In the genomic region with DNA sequence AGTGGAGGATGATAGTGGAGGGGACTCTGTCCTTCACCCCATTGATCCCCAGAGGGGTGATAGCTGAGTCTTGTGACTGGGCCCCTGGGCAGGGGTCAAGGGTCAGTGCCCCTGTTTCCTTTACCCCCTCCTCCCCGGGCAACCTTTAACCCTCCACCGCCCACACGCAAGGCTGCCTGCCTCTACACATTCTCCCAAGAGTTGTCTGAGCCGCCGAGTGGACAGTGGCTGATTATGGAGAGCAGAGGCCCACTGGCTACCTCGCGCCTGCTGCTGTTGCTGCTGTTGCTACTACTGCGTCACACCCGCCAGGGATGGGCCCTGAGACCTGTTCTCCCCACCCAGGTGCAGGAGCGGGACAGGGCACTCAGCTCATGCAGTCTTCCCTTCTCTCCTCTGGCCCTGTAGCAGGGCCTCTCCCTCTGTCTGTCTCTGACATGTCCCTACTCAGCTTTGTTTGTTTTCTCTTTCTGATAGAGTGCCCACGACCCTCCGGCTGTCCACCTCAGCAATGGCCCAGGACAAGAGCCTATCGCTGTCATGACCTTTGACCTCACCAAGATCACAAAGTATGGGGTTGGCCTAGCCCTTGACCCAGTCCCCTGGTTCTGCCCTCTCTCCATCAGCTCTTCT, we compare ENCODE assay signal across 1 cellular context.
TF ChIP-seq lines count a peak whose summit lies in the region.

A gene with protein sequence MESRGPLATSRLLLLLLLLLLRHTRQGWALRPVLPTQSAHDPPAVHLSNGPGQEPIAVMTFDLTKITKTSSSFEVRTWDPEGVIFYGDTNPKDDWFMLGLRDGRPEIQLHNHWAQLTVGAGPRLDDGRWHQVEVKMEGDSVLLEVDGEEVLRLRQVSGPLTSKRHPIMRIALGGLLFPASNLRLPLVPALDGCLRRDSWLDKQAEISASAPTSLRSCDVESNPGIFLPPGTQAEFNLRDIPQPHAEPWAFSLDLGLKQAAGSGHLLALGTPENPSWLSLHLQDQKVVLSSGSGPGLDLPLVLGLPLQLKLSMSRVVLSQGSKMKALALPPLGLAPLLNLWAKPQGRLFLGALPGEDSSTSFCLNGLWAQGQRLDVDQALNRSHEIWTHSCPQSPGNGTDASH (plus strand): TSS at position 197 of the 633 bp plus-strand sequence. CDS start 38 bp downstream, at position 235.

TF ChIP-seq in HepG2, 621 proteins besides CTCF, POLR2A, EP300 and RAD21 (continued from another document and continues in another):
- TF ChIP-seq, protein P1, sequence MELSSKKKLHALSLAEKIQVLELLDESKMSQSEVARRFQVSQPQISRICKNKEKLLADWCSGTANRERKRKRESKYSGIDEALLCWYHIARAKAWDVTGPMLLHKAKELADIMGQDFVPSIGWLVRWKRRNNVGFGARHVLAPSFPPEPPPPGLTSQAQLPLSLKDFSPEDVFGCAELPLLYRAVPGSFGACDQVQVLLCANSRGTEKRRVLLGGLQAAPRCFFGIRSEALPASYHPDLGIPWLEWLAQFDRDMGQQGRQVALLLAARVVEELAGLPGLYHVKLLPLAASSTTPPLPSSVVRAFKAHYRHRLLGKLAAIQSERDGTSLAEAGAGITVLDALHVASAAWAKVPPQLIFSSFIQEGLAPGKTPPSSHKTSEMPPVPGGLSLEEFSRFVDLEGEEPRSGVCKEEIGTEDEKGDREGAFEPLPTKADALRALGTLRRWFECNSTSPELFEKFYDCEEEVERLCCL (CRISPR knock-in tag; IDR thresholded peaks at IDR 0.05; ENCODE audit: borderline replicate concordance) = no peak
- TF ChIP-seq ZC3H13 (CRISPR knock-in tag; IDR thresholded peaks at IDR 0.05) (no peak), FIP1L1 (IDR thresholded peaks at IDR 0.05; ENCODE audit: borderline replicate concordance, insufficient read depth, low read depth, low read length) (no peak), WIZ (CRISPR knock-in tag; IDR thresholded peaks at IDR 0.05) (no peak), ZMAT3 (CRISPR knock-in tag; conservative IDR thresholded peaks at IDR 0.05) (no peak), ZBTB42 (CRISPR knock-in tag; IDR thresholded peaks at IDR 0.05) (no peak), PRPF4 (IDR thresholded peaks at IDR 0.05; ENCODE audit: low read depth, low read length, poor library complexity, severe bottlenecking) (no peak), SRF (IDR thresholded peaks at IDR 0.05; ENCODE audit: low read depth, low read length) (no peak), ZNF530 (CRISPR knock-in tag; IDR thresholded peaks at IDR 0.05; ENCODE audit: low read depth) (no peak), KLF6 (CRISPR knock-in tag; IDR thresholded peaks at IDR 0.05) (no peak), HMGA1 (CRISPR knock-in tag; conservative IDR thresholded peaks at IDR 0.05) (no peak), PHF8 (CRISPR knock-in tag; IDR thresholded peaks at IDR 0.05) (no peak), ZFP36L2 (CRISPR knock-in tag; IDR thresholded peaks at IDR 0.05) (no peak), KMT2A (CRISPR knock-in tag; IDR thresholded peaks at IDR 0.05) (0 out of 2 replicates have a peak, but pooled peaks have one; percentile 26), FOXM1 (CRISPR knock-in tag; IDR thresholded peaks at IDR 0.05) (no peak), SP4 (CRISPR knock-in tag; IDR thresholded peaks at IDR 0.05) (no peak), KLF9 (CRISPR knock-in tag; IDR thresholded peaks at IDR 0.05; ENCODE audit: low read depth) (no peak), ZSCAN21 (CRISPR knock-in tag; IDR thresholded peaks at IDR 0.05; ENCODE audit: borderline replicate concordance) (0 out of 2 replicates have a peak, but pooled peaks have one; percentile 31), XRCC5 (optimal IDR thresholded peaks at IDR 0.05; ENCODE audit: low read length) (no peak), ZNF235 (CRISPR knock-in tag; IDR thresholded peaks at IDR 0.05; ENCODE audit: borderline replicate concordance) (no peak), ZNF205 (CRISPR knock-in tag; IDR thresholded peaks at IDR 0.05) (no peak), NFYC (CRISPR knock-in tag; IDR thresholded peaks at IDR 0.05) (no peak), SATB2 (CRISPR knock-in tag; IDR thresholded peaks at IDR 0.05) (no peak), PITX1 (CRISPR knock-in tag; IDR thresholded peaks at IDR 0.05) (no peak), FOSL1 (CRISPR knock-in tag; IDR thresholded peaks at IDR 0.05; ENCODE audit: borderline replicate concordance) (no peak), RBM39 (IDR thresholded peaks at IDR 0.05; ENCODE audit: low read depth, low read length, poor library complexity, severe bottlenecking) (no peak), ZNF468 (CRISPR knock-in tag; IDR thresholded peaks at IDR 0.05) (no peak)
- TF ChIP-seq, protein P2, sequence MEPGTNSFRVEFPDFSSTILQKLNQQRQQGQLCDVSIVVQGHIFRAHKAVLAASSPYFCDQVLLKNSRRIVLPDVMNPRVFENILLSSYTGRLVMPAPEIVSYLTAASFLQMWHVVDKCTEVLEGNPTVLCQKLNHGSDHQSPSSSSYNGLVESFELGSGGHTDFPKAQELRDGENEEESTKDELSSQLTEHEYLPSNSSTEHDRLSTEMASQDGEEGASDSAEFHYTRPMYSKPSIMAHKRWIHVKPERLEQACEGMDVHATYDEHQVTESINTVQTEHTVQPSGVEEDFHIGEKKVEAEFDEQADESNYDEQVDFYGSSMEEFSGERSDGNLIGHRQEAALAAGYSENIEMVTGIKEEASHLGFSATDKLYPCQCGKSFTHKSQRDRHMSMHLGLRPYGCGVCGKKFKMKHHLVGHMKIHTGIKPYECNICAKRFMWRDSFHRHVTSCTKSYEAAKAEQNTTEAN (CRISPR knock-in tag; conservative IDR thresholded peaks at IDR 0.05) = no peak
- TF ChIP-seq, protein P3, sequence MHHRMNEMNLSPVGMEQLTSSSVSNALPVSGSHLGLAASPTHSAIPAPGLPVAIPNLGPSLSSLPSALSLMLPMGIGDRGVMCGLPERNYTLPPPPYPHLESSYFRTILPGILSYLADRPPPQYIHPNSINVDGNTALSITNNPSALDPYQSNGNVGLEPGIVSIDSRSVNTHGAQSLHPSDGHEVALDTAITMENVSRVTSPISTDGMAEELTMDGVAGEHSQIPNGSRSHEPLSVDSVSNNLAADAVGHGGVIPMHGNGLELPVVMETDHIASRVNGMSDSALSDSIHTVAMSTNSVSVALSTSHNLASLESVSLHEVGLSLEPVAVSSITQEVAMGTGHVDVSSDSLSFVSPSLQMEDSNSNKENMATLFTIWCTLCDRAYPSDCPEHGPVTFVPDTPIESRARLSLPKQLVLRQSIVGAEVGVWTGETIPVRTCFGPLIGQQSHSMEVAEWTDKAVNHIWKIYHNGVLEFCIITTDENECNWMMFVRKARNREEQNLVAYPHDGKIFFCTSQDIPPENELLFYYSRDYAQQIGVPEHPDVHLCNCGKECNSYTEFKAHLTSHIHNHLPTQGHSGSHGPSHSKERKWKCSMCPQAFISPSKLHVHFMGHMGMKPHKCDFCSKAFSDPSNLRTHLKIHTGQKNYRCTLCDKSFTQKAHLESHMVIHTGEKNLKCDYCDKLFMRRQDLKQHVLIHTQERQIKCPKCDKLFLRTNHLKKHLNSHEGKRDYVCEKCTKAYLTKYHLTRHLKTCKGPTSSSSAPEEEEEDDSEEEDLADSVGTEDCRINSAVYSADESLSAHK (CRISPR knock-in tag; IDR thresholded peaks at IDR 0.05; ENCODE audit: borderline replicate concordance) = no peak
- TF ChIP-seq, protein P4, sequence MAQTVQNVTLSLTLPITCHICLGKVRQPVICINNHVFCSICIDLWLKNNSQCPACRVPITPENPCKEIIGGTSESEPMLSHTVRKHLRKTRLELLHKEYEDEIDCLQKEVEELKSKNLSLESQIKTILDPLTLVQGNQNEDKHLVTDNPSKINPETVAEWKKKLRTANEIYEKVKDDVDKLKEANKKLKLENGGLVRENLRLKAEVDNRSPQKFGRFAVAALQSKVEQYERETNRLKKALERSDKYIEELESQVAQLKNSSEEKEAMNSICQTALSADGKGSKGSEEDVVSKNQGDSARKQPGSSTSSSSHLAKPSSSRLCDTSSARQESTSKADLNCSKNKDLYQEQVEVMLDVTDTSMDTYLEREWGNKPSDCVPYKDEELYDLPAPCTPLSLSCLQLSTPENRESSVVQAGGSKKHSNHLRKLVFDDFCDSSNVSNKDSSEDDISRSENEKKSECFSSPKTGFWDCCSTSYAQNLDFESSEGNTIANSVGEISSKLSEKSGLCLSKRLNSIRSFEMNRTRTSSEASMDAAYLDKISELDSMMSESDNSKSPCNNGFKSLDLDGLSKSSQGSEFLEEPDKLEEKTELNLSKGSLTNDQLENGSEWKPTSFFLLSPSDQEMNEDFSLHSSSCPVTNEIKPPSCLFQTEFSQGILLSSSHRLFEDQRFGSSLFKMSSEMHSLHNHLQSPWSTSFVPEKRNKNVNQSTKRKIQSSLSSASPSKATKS (CRISPR knock-in tag; IDR thresholded peaks at IDR 0.05) = no peak
- TF ChIP-seq, protein P5, sequence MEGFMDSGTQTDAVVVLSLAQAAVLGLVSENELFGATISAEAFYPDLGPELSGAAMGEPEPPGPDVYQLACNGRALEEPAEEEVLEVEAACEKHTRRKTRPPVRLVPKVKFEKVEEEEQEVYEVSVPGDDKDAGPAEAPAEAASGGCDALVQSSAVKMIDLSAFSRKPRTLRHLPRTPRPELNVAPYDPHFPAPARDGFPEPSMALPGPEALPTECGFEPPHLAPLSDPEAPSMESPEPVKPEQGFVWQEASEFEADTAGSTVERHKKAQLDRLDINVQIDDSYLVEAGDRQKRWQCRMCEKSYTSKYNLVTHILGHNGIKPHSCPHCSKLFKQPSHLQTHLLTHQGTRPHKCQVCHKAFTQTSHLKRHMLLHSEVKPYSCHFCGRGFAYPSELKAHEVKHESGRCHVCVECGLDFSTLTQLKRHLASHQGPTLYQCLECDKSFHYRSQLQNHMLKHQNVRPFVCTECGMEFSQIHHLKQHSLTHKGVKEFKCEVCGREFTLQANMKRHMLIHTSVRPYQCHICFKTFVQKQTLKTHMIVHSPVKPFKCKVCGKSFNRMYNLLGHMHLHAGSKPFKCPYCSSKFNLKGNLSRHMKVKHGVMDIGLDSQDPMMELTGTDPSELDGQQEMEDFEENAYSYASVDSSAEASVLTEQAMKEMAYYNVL (CRISPR knock-in tag; IDR thresholded peaks at IDR 0.05; ENCODE audit: borderline replicate concordance) = no peak
- TF ChIP-seq, protein P6, sequence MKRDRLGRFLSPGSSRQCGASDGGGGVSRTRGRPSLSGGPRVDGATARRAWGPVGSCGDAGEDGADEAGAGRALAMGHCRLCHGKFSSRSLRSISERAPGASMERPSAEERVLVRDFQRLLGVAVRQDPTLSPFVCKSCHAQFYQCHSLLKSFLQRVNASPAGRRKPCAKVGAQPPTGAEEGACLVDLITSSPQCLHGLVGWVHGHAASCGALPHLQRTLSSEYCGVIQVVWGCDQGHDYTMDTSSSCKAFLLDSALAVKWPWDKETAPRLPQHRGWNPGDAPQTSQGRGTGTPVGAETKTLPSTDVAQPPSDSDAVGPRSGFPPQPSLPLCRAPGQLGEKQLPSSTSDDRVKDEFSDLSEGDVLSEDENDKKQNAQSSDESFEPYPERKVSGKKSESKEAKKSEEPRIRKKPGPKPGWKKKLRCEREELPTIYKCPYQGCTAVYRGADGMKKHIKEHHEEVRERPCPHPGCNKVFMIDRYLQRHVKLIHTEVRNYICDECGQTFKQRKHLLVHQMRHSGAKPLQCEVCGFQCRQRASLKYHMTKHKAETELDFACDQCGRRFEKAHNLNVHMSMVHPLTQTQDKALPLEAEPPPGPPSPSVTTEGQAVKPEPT (CRISPR knock-in tag; IDR thresholded peaks at IDR 0.05; ENCODE audit: low read depth) = no peak
- TF ChIP-seq, protein P7, sequence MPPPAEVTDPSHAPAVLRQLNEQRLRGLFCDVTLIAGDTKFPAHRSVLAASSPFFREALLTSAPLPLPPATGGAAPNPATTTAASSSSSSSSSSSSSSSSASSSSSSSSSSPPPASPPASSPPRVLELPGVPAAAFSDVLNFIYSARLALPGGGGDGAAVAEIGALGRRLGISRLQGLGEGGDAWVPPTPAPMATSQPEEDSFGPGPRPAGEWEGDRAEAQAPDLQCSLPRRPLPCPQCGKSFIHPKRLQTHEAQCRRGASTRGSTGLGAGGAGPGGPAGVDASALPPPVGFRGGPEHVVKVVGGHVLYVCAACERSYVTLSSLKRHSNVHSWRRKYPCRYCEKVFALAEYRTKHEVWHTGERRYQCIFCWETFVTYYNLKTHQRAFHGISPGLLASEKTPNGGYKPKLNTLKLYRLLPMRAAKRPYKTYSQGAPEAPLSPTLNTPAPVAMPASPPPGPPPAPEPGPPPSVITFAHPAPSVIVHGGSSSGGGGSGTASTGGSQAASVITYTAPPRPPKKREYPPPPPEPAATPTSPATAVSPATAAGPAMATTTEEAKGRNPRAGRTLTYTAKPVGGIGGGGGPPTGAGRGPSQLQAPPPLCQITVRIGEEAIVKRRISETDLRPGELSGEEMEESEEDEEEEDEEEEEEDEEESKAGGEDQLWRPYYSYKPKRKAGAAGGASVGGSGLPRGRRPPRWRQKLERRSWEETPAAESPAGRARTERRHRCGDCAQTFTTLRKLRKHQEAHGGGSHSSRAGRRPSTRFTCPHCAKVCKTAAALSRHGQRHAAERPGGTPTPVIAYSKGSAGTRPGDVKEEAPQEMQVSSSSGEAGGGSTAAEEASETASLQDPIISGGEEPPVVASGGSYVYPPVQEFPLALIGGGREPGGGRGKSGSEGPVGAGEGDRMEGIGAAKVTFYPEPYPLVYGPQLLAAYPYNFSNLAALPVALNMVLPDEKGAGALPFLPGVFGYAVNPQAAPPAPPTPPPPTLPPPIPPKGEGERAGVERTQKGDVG (CRISPR knock-in tag; IDR thresholded peaks at IDR 0.05; ENCODE audit: borderline replicate concordance) = no peak
- TF ChIP-seq, protein P8, sequence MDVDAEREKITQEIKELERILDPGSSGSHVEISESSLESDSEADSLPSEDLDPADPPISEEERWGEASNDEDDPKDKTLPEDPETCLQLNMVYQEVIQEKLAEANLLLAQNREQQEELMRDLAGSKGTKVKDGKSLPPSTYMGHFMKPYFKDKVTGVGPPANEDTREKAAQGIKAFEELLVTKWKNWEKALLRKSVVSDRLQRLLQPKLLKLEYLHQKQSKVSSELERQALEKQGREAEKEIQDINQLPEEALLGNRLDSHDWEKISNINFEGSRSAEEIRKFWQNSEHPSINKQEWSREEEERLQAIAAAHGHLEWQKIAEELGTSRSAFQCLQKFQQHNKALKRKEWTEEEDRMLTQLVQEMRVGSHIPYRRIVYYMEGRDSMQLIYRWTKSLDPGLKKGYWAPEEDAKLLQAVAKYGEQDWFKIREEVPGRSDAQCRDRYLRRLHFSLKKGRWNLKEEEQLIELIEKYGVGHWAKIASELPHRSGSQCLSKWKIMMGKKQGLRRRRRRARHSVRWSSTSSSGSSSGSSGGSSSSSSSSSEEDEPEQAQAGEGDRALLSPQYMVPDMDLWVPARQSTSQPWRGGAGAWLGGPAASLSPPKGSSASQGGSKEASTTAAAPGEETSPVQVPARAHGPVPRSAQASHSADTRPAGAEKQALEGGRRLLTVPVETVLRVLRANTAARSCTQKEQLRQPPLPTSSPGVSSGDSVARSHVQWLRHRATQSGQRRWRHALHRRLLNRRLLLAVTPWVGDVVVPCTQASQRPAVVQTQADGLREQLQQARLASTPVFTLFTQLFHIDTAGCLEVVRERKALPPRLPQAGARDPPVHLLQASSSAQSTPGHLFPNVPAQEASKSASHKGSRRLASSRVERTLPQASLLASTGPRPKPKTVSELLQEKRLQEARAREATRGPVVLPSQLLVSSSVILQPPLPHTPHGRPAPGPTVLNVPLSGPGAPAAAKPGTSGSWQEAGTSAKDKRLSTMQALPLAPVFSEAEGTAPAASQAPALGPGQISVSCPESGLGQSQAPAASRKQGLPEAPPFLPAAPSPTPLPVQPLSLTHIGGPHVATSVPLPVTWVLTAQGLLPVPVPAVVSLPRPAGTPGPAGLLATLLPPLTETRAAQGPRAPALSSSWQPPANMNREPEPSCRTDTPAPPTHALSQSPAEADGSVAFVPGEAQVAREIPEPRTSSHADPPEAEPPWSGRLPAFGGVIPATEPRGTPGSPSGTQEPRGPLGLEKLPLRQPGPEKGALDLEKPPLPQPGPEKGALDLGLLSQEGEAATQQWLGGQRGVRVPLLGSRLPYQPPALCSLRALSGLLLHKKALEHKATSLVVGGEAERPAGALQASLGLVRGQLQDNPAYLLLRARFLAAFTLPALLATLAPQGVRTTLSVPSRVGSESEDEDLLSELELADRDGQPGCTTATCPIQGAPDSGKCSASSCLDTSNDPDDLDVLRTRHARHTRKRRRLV (CRISPR knock-in tag; IDR thresholded peaks at IDR 0.05) = no peak
